16 cellular contexts compared by ENCODE assay signal in genomic region chr4:174398728-174399127, GRCh38.
DNase-seq lines count a peak whose midpoint lies in the region; ATAC-seq and TF ChIP-seq lines count a peak whose summit lies in the region.
"Had no signal": no experiment of that assay in that cellular context is flagged by ENCODE, and none has a peak within 500 bp of the region (broad histone marks: within the 10 kb centered on the region; RNA-seq: fewer than 3 reads in every experiment).

No MANE protein-coding gene starts in this region.

- no peak overlapping the region for H2AK5ac ChIP-seq in mesenchymal stem cell (ENCODE audit: low read length, severe bottlenecking)

- intact Hi-C loops in head of caudate nucleus (cut with DNase I): no loop called here

- no peak overlapping the region for H3K4ac ChIP-seq in mesenchymal stem cell (ENCODE audit: low read depth in 1 of 2, low read length in 2 of 2)

- H3K4me3 ChIP-seq in cardiac fibroblast (replicated peaks in 1 of 2; ENCODE audit: low read depth in 2 of 2, low read length in 2 of 2) (no peak overlapping the region), mesenchymal stem cell (ENCODE audit: insufficient read depth in 1 of 2, low read depth in 1 of 2, low read length in 2 of 2) (no peak overlapping the region)
- H3K4me3 ChIP-seq: right atrium auricular region had no signal

- H3K36me3 ChIP-seq in mesenchymal stem cell (ENCODE audit: control insufficient read depth in 1 of 2, insufficient read depth in 2 of 2, low read depth in 1 of 2, low read length in 2 of 2): no peaks in the 10 kb centered on the region
- H3K36me3 ChIP-seq: right atrium auricular region had no signal

- peaks cover 12% of the 10 kb centered on the region for H3K4me1 ChIP-seq in mesenchymal stem cell (ENCODE audit: control insufficient read depth, insufficient read depth, low read depth, low read length)
- H3K4me1 ChIP-seq: right atrium auricular region had no signal

- H3K14ac ChIP-seq in mesenchymal stem cell (ENCODE audit: low read length in 2 of 2): no peak overlapping the region

- H2BK120ac ChIP-seq in mesenchymal stem cell (ENCODE audit: low read depth, low read length): no peak overlapping the region

- H3K9me3 ChIP-seq in mesenchymal stem cell (ENCODE audit: control insufficient read depth, low read length): no peaks in the 10 kb centered on the region
- H3K9me3 ChIP-seq: right atrium auricular region had no signal

- TF ChIP-seq CTCF in AG09319 (IDR thresholded peaks at IDR 0.05; ENCODE audit: low read depth, low read length) (no peak), cardiac fibroblast (IDR thresholded peaks at IDR 0.05; ENCODE audit: low read depth, low read length) (no peak)

- no peaks in the 10 kb centered on the region for H3K27me3 ChIP-seq in mesenchymal stem cell (ENCODE audit: control insufficient read depth in 1 of 2, insufficient read depth in 1 of 2, low read length in 2 of 2)
- H3K27me3 ChIP-seq: right atrium auricular region had no signal

- H3K18ac ChIP-seq in mesenchymal stem cell (ENCODE audit: low read depth in 1 of 2, low read length in 2 of 2): no peak overlapping the region

- no peak overlapping the region for H3K9ac ChIP-seq in mesenchymal stem cell (ENCODE audit: low read length)

- no peak for ATAC-seq in HG03460 (IDR thresholded peaks at IDR 0.05; ENCODE audit: unreplicated experiment)
- ATAC-seq: WTC11 had no signal

- DNase-seq in AG09319 (ENCODE audit: extremely low read depth, low read depth) (peak; percentile 4), HT-29 (ENCODE audit: low spot score) (peak; percentile 41), cardiac fibroblast (ENCODE audit: low read depth in 2 of 2) (peak; percentile 70 to 77), mesenchymal stem cell (peak; percentile 75), OCI-M2 (lab: John Stamatoyannopoulos, UW; ENCODE audit: unreplicated experiment) (no peak), head of caudate nucleus (no peak)
- no peak for DNase-seq in activated CD8-positive, alpha-beta memory T cell treated with anti-CD3 and anti-CD28 coated beads, Interleukin-2, amount 50 U/mL, for 4 hours
- DNase-seq: activated naive CD8-positive, alpha-beta T cell treated with anti-CD3 and anti-CD28 coated beads, Interleukin-2, amount 10 ng/mL, durations not matched to agents 7 days and 5 days; CD4-positive, CD25-positive, alpha-beta regulatory T cell; H9; kidney glomerular epithelial cell; NCI-H2171 treated with DMSO at 0.1 percent for 48 hours; stimulated activated naive CD4-positive, alpha-beta T cell treated with Interleukin-2 at 50 U/mL for 16 hours had no signal

- no peak overlapping the region for H2BK12ac ChIP-seq in mesenchymal stem cell (ENCODE audit: low read length in 2 of 2)

- no peaks in the 10 kb centered on the region for H3K79me1 ChIP-seq in mesenchymal stem cell (replicated peaks; ENCODE audit: low read length, poor library complexity, severe bottlenecking)

- H3K27ac ChIP-seq in mesenchymal stem cell (ENCODE audit: low read length, poor library complexity, severe bottlenecking): no peak overlapping the region
- H3K27ac ChIP-seq: right atrium auricular region had no signal

- H3K4me2 ChIP-seq in mesenchymal stem cell (ENCODE audit: low read length, poor library complexity, severe bottlenecking): no peak overlapping the region

- H2BK15ac ChIP-seq in mesenchymal stem cell (ENCODE audit: low read depth, poor library complexity, severe bottlenecking): no peak overlapping the region

- no peak overlapping the region for H4K8ac ChIP-seq in mesenchymal stem cell (ENCODE audit: low read length)

- H2BK5ac ChIP-seq in mesenchymal stem cell (ENCODE audit: low read depth, low read length, poor library complexity, severe bottlenecking): no peak overlapping the region

- WGBS in mesenchymal stem cell: 92% methylated on average over 1 of the region's 2 CpGs

- H3K23ac ChIP-seq in mesenchymal stem cell (ENCODE audit: low read length in 2 of 2): no peak overlapping the region

- H2AFZ ChIP-seq in mesenchymal stem cell (ENCODE audit: low read depth, low read length): no peak overlapping the region

- no peak overlapping the region for H4K91ac ChIP-seq in mesenchymal stem cell (ENCODE audit: low read length)

Comparison
In these comparisons a context has a peak if more than half of its experiments do, and no peak if none do; other contexts are left out.
1. DNase-seq: peak in AG09319 (single experiment), HT-29 (single experiment), cardiac fibroblast (2 of 2) and mesenchymal stem cell (single experiment); none in activated CD8-positive, alpha-beta memory T cell treated with anti-CD3 and anti-CD28 coated beads, Interleukin-2, amount 50 U/mL, for 4 hours (single experiment), OCI-M2 (single experiment) and head of caudate nucleus (0 of 42).